Comparison of ENCODE assay signal across 8 cellular contexts in genomic region chr11:114159320-114159719, GRCh38.
DNase-seq lines count a peak whose midpoint lies in the region; ATAC-seq and TF ChIP-seq lines count a peak whose summit lies in the region.

No MANE protein-coding gene starts in this region.

- no peak overlapping the region for H2AFZ ChIP-seq in ACC112 (ENCODE audit: low read length, unreplicated experiment)
- H2AFZ ChIP-seq in OCI-LY7 (ENCODE audit: low read length): peak overlapping the region; percentile 85

- peak overlapping the region; percentile 64 to 67 for H3K4me3 Mint-ChIP-seq in effector memory CD8-positive, alpha-beta T cell

- intact Hi-C loops in OCI-LY7 (cut with micrococcal nuclease; ENCODE audit: unreplicated experiment): no loop called here

- TF ChIP-seq CTCF in OCI-LY7 (conservative IDR thresholded peaks at IDR 0.05; ENCODE audit: low read length): no peak
- TF ChIP-seq CTCF in neutrophil (IDR thresholded peaks at IDR 0.05): no peak

- no peaks in the 10 kb centered on the region for H4K20me1 ChIP-seq in OCI-LY7 (ENCODE audit: insufficient read depth, low read length)

- DNase-seq in OCI-LY7 (ENCODE audit: low spot score) (no peak), activated gamma-delta T cell treated with Interleukin-2 at 50 U/mL for 16 hours (no peak), Ammon's horn (ENCODE audit: low spot score) (no peak)
- DNase-seq in effector memory CD8-positive, alpha-beta T cell: no peak

- H3K4me3 ChIP-seq in ACC112 (ENCODE audit: low read depth, low read length): no peak overlapping the region
- H3K4me3 ChIP-seq in OCI-LY7 (ENCODE audit: low read depth, low read length, poor library complexity, severe bottlenecking): peak overlapping the region; percentile 43
- peak overlapping the region; percentile 36 to 46 for H3K4me3 ChIP-seq in neutrophil (ENCODE audit: low read depth in 1 of 2, low read length in 1 of 2)

- H3K36me3 Mint-ChIP-seq in effector memory CD8-positive, alpha-beta T cell (ENCODE audit: insufficient read depth): peaks cover 29% of the 10 kb centered on the region

- peaks cover 48 to 68% of the 10 kb centered on the region in 2 donors for H3K4me1 Mint-ChIP-seq in effector memory CD8-positive, alpha-beta T cell (ENCODE audit: low read depth in 2 of 2)

- H3K9me3 ChIP-seq in OCI-LY7 (ENCODE audit: low read length) (no peaks in the 10 kb centered on the region), neutrophil (no peaks in the 10 kb centered on the region)

- BruUV-seq in OCI-LY7 (replicated peaks; lab: Mats Ljungman, UMichigan): no TSS peak

- CTCF ChIA-PET in OCI-LY7 (lab: Charles Lee; ENCODE audit: unreplicated experiment): no interaction called here

- H3K79me2 ChIP-seq in ACC112 (ENCODE audit: control insufficient read depth, insufficient read depth, low read length, unreplicated experiment) (peaks cover 42% of the 10 kb centered on the region), OCI-LY7 (ENCODE audit: insufficient read depth, low read depth, low read length) (no peaks in the 10 kb centered on the region)

- no peaks in the 10 kb centered on the region for H3K9me2 ChIP-seq in OCI-LY7 (ENCODE audit: insufficient read depth, low read length)

- H3K4me1 ChIP-seq in ACC112 (ENCODE audit: control insufficient read depth, insufficient read depth, low read length, unreplicated experiment) (peaks cover 75% of the 10 kb centered on the region), OCI-LY7 (ENCODE audit: insufficient read depth, low read length, poor library complexity, severe bottlenecking) (peaks cover 59% of the 10 kb centered on the region), neutrophil (ENCODE audit: control insufficient read depth in 1 of 2, insufficient read depth in 1 of 2, low read depth in 1 of 2, low read length in 1 of 2) (peaks cover 49 to 63% of the 10 kb centered on the region in 2 experiments)

- no peaks in the 10 kb centered on the region for H3K27me3 Mint-ChIP-seq in effector memory CD8-positive, alpha-beta T cell

- H3K27ac ChIP-seq in ACC112 (ENCODE audit: low read depth, low read length) (peak overlapping the region; percentile 96), OCI-LY7 (ENCODE audit: low read depth, low read length, poor library complexity, severe bottlenecking) (peak overlapping the region; percentile 81), neutrophil (peak overlapping the region; percentile 81)

- peak overlapping the region; percentile 91 to 93 for H3K27ac Mint-ChIP-seq in effector memory CD8-positive, alpha-beta T cell

- H3K4me2 ChIP-seq in OCI-LY7 (ENCODE audit: low read length): peak overlapping the region; percentile 77

- POLR2A ChIA-PET in OCI-LY7 (lab: Charles Lee): interaction anchor here (0.5 to 1.5 kb wide), 7 partner anchors 9 to 1063 kb away, joined by 3 to 8 read pairs (median 4); no protein-coding TSS in a partner anchor

- no peaks in the 10 kb centered on the region for H3K9me3 Mint-ChIP-seq in effector memory CD8-positive, alpha-beta T cell

- H3K36me3 ChIP-seq in ACC112 (ENCODE audit: insufficient read depth, low read length) (peaks cover 18% of the 10 kb centered on the region; the same call in 1 of the 2 replicates), OCI-LY7 (ENCODE audit: insufficient read depth, low read length) (no peaks in the 10 kb centered on the region), neutrophil (no peaks in the 10 kb centered on the region)

- ATAC-seq in effector memory CD8-positive, alpha-beta T cell (replicated peaks): no peak
- ATAC-seq in GM19467 (IDR thresholded peaks at IDR 0.05; ENCODE audit: unreplicated experiment): no peak
- ATAC-seq in HG02938 (IDR thresholded peaks at IDR 0.05; ENCODE audit: unreplicated experiment): no peak

- H3K27me3 ChIP-seq in ACC112 (ENCODE audit: insufficient read depth, low read length): no peaks in the 10 kb centered on the region
- H3K27me3 ChIP-seq in neutrophil: no peaks in the 10 kb centered on the region
